ENCODE assay signal across 8 cellular contexts in the genomic region with DNA sequence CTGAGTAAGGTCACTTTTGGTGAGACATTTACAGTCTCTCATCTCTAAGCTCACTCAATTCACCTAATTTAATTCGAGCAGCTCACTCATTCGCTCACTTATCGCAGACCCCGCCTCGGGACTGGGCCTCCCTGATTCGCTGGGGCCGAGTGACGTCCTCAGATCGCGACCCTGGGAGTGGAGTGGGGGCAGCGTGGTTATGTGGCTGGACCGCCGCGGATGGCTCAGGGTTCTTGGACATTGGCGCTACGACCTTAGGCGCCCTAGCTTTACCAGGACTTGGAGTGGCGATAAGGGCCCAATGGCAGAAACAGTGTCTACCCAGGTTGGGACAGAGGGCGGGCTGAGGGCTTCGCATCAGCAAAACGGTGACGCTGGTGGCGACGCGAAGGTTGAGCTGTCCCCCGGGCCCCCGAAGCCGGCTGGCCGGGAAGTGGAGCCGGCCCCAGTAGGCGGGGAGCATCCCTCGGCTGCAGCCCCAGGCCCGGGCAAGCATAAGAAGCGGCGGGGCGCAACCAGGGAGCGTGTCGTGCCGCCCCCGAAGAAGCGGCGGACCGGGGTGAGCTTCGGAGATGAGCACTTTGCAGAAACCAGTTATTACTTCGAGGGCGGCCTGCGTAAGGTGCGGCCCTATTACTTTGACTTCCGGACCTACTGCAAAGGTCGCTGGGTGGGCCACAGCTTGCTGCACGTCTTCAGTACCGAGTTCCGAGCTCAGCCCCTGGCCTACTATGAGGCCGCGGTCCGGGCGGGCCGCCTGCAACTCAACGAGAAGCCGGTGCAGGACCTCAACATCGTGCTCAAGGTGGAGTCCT. TPM values are rescaled to one million over a fixed set of nuclear protein-coding genes. Genes with fewer than 3 reads are reported as not detected.
DNase-seq lines count a peak whose midpoint lies in the region; ATAC-seq and TF ChIP-seq lines count a peak whose summit lies in the region.

A gene with protein sequence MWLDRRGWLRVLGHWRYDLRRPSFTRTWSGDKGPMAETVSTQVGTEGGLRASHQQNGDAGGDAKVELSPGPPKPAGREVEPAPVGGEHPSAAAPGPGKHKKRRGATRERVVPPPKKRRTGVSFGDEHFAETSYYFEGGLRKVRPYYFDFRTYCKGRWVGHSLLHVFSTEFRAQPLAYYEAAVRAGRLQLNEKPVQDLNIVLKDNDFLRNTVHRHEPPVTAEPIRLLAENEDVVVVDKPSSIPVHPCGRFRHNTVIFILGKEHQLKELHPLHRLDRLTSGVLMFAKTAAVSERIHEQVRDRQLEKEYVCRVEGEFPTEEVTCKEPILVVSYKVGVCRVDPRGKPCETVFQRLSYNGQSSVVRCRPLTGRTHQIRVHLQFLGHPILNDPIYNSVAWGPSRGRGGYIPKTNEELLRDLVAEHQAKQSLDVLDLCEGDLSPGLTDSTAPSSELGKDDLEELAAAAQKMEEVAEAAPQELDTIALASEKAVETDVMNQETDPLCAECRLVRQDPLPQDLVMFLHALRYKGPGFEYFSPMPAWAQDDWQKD (plus strand): TSS at position 161 of the 815 bp plus-strand sequence. CDS start 39 bp downstream, at position 200.

- H3K27me3 ChIP-seq in kidney epithelial cell (ENCODE audit: control insufficient read depth, insufficient read depth, low read length): no peaks in the 10 kb centered on the region

- no peak for TF ChIP-seq CTCF in kidney epithelial cell (IDR thresholded peaks at IDR 0.05; ENCODE audit: insufficient read depth, low read length, poor library complexity, severe bottlenecking)

- peak within 1 kb of the TSS; percentile 85 for H3K4me3 ChIP-seq in kidney epithelial cell (ENCODE audit: low read depth, low read length)

- DNase-seq in A172 (ENCODE audit: low spot score) (peak; percentile 83), NCI-H510A treated with DMSO at 0.1 percent for 48 hours (lab: John Stamatoyannopoulos, UW) (peak; percentile 44), cerebellar nuclear complex (lab: John Stamatoyannopoulos, UW) (peak; percentile 64 to 97), kidney epithelial cell (ENCODE audit: low read depth) (peak; percentile 60)
- DNase-seq in activated CD4-positive, CD25-positive, alpha-beta regulatory T cell treated with anti-CD3 and anti-CD28 coated beads, Interleukin-2, amount 50 U/mL, for 72 hours: peak; percentile 90
- peak; percentile 71 to 87 for DNase-seq in stimulated activated CD4-positive, alpha-beta T cell treated with anti-CD3 and anti-CD28 coated beads, Interleukin-15, amount 100 ng/mL, for 1 hour (ENCODE audit: low read depth in 1 of 2, low spot score in 1 of 2)

- ATAC-seq in GM18861 (IDR thresholded peaks at IDR 0.05; ENCODE audit: unreplicated experiment) (peak; percentile 39), HG03196 (IDR thresholded peaks at IDR 0.05; ENCODE audit: unreplicated experiment) (peak; percentile 47)

- no peaks in the 10 kb centered on the region for H3K36me3 ChIP-seq in kidney epithelial cell (ENCODE audit: control insufficient read depth, insufficient read depth, low read length)

RNA-seq across cellular contexts. Expression of the gene that starts here (rescaled TPM):
- total RNA-seq in A172 (2014; rRNA removed; shearing (Covaris generic)): 11.8 and 19.7 TPM in 2 replicates
- 17.6 and 18.1 TPM in 2 replicates for total RNA-seq in kidney epithelial cell

Comparison
In these comparisons a context has a peak if more than half of its experiments do, and no peak if none do; other contexts are left out.
1. Peak in every context shown above with its lines: DNase-seq, ATAC-seq and H3K4me3 ChIP-seq.